ENCODE assay signal across 13 cellular contexts in genomic region chr10:77939561-77940001, GRCh38. TPM values are rescaled to one million over a fixed set of nuclear protein-coding genes. Genes with fewer than 3 reads are reported as not detected.
DNase-seq lines count a peak whose midpoint lies in the region; ATAC-seq, FAIRE-seq and TF ChIP-seq lines count a peak whose summit lies in the region.
"Had no signal": no experiment of that assay in that cellular context is flagged by ENCODE, and none has a peak within 500 bp of the region (broad histone marks: within the 10 kb centered on the region; RNA-seq: fewer than 3 reads in every experiment).

No MANE protein-coding gene starts in this region.

- H3K9me3 ChIP-seq in body of pancreas (no peaks in the 10 kb centered on the region), tibial artery (no peaks in the 10 kb centered on the region)

- no peaks in the 10 kb centered on the region for H3K4me1 Mint-ChIP-seq in activated CD4-positive, alpha-beta T cell treated with anti-CD3 and anti-CD28 coated beads, Interleukin-2, amount 10 ng/mL, durations not matched to agents 24 days and 14 days

- peaks cover 2% of the 10 kb centered on the region for H3K27me3 Mint-ChIP-seq in activated CD4-positive, alpha-beta T cell treated with anti-CD3 and anti-CD28 coated beads, Interleukin-2, amount 10 ng/mL, durations not matched to agents 24 days and 14 days

- no peaks in the 10 kb centered on the region for H3K36me3 ChIP-seq in body of pancreas (replicated peaks in 1 of 2; ENCODE audit: insufficient read depth in 1 of 2, low read depth in 2 of 2)
- H3K36me3 ChIP-seq in tibial artery: no peaks in the 10 kb centered on the region

- H3K36me3 Mint-ChIP-seq in activated CD4-positive, alpha-beta T cell treated with anti-CD3 and anti-CD28 coated beads, Interleukin-2, amount 10 ng/mL, durations not matched to agents 24 days and 14 days (ENCODE audit: low read depth): no peaks in the 10 kb centered on the region

- intact Hi-C loops in body of pancreas (cut with DNase I) (no loop called here), lower leg skin (cut with DNase I; ENCODE audit: low total_unique reads) (no loop called here), tibial artery (cut with DNase I; ENCODE audit: low total_unique reads) (no loop called here)
- intact Hi-C loops in activated CD4-positive, alpha-beta T cell treated with anti-CD3 and anti-CD28 coated beads, Interleukin-2, amount 10 ng/mL, durations not matched to agents 24 days and 14 days (cut with micrococcal nuclease): no loop called here

- DNase-seq in NCI-H2171 treated with DMSO at 0.1 percent for 48 hours (lab: John Stamatoyannopoulos, UW) (peak; percentile 51), NCI-H2171 (lab: John Stamatoyannopoulos, UW) (no peak), body of pancreas (peak in 3 of 4 donors; percentile 38 to 49 (median 44)), lower leg skin (ENCODE audit: low spot score in 2 of 2) (peak; percentile 57 to 89), tibial artery (peak; percentile 79 to 83), HuH-7.5 (ENCODE audit: low spot score) (no peak), GM19239 (ENCODE audit: insufficient read length, low spot score) (no peak)
- DNase-seq in activated CD4-positive, alpha-beta T cell treated with anti-CD3 and anti-CD28 coated beads, Interleukin-2, amount 10 ng/mL, durations not matched to agents 24 days and 14 days: no peak
- DNase-seq: activated gamma-delta T cell had no signal

- 20 to 27% methylated on average over 1 to 3 of the region's 3 CpGs for WGBS in body of pancreas, 2 donors
- 22 to 41% methylated on average over 3 of the region's 3 CpGs for WGBS in lower leg skin, 2 donors

- FAIRE-seq in GM19239 (lab: Jason Lieb, UNC): no peak
- FAIRE-seq: A204.1, G401.6, RCC 7860 had no signal

- TF ChIP-seq CTCF in body of pancreas (IDR thresholded peaks at IDR 0.05) (no peak), lower leg skin (IDR thresholded peaks at IDR 0.05) (no peak), tibial artery (IDR thresholded peaks at IDR 0.05) (no peak)

- TF ChIP-seq POLR2A in body of pancreas (IDR thresholded peaks at IDR 0.05): no peak
- no peak for TF ChIP-seq POLR2A in lower leg skin (IDR thresholded peaks at IDR 0.05)

- H3K9me3 Mint-ChIP-seq in activated CD4-positive, alpha-beta T cell treated with anti-CD3 and anti-CD28 coated beads, Interleukin-2, amount 10 ng/mL, durations not matched to agents 24 days and 14 days: no peaks in the 10 kb centered on the region

- H3K27me3 ChIP-seq in body of pancreas (no peaks in the 10 kb centered on the region), tibial artery (no peaks in the 10 kb centered on the region)

- H3K4me1 ChIP-seq in body of pancreas (no peaks in the 10 kb centered on the region), tibial artery (peaks cover 0 to 19% (median 12%) of the 10 kb centered on the region in 4 donors)

- no peak overlapping the region for H3K27ac Mint-ChIP-seq in activated CD4-positive, alpha-beta T cell treated with anti-CD3 and anti-CD28 coated beads, Interleukin-2, amount 10 ng/mL, durations not matched to agents 24 days and 14 days

- ATAC-seq in body of pancreas: no peak
- ATAC-seq: HCT116 had no signal

- H3K4me3 Mint-ChIP-seq in activated CD4-positive, alpha-beta T cell treated with anti-CD3 and anti-CD28 coated beads, Interleukin-2, amount 10 ng/mL, durations not matched to agents 24 days and 14 days: no peak overlapping the region

- no peak overlapping the region for H3K4me3 ChIP-seq in body of pancreas
- H3K4me3 ChIP-seq in lower leg skin (ENCODE audit: low read depth, poor library complexity, severe bottlenecking): no peak overlapping the region
- H3K4me3 ChIP-seq in tibial artery: no peak overlapping the region

- H3K27ac ChIP-seq in body of pancreas (no peak overlapping the region), tibial artery (no peak overlapping the region)

RNA-seq across cellular contexts. Expression of gene DLG5, which starts 13.0 kb away (rescaled TPM):
- total RNA-seq in body of pancreas (10 to 100 TPM; 22.6 to 35.6 TPM), lower leg skin (100 to 1,000 TPM in 3 of 4 donors, 10 to 100 TPM in 1; 91.9 to 165 (median 103) TPM)
- 5.2 and 5.4 TPM in 2 replicates for total RNA-seq in activated CD4-positive, alpha-beta T cell treated with anti-CD3 and anti-CD28 coated beads, Interleukin-2, amount 10 ng/mL, durations not matched to agents 24 days and 14 days

Comparison
In these comparisons a context has a peak if more than half of its experiments do, and no peak if none do; other contexts are left out.
1. DNase-seq: peak in NCI-H2171 treated with DMSO at 0.1 percent for 48 hours (single experiment), body of pancreas (3 of 4), lower leg skin (2 of 2) and tibial artery (2 of 2); none in NCI-H2171 (single experiment), HuH-7.5 (single experiment), activated CD4-positive, alpha-beta T cell treated with anti-CD3 and anti-CD28 coated beads, Interleukin-2, amount 10 ng/mL, durations not matched to agents 24 days and 14 days (single experiment) and GM19239 (single experiment).